22 cellular contexts compared by ENCODE assay signal in genomic region chr3:57659810-57660439, GRCh38. TPM values are rescaled to one million over a fixed set of nuclear protein-coding genes. Genes with fewer than 3 reads are reported as not detected.
DNase-seq lines count a peak whose midpoint lies in the region; ATAC-seq and TF ChIP-seq lines count a peak whose summit lies in the region.
"Had no signal": no experiment of that assay in that cellular context is flagged by ENCODE, and none has a peak within 500 bp of the region (broad histone marks: within the 10 kb centered on the region; RNA-seq: fewer than 3 reads in every experiment).

No MANE protein-coding gene starts in this region.

- H3K4me3 ChIP-seq in breast epithelium: no peak overlapping the region
- H3K4me3 ChIP-seq in mammary epithelial cell (replicated peaks in 1 of 3; ENCODE audit: insufficient read depth in 1 of 3, low read depth in 2 of 3, low read length in 3 of 3): no peak overlapping the region
- H3K4me3 ChIP-seq in iPS-18a (ENCODE audit: low read length): no peak overlapping the region
- H3K4me3 ChIP-seq in SK-N-SH (ENCODE audit: low read depth in 2 of 2, low read length in 1 of 2): no peak overlapping the region
- H3K4me3 ChIP-seq: A549, dorsolateral prefrontal cortex, smooth muscle cell had no signal

- peaks cover 6% of the 10 kb centered on the region for H3K79me2 ChIP-seq in mammary epithelial cell (ENCODE audit: insufficient read depth, low read length)
- H3K79me2 ChIP-seq in SK-N-SH (ENCODE audit: insufficient read depth): no peaks in the 10 kb centered on the region; the same call in 1 of the 2 replicates

- H2AFZ ChIP-seq in mammary epithelial cell (ENCODE audit: low read depth, low read length): no peak overlapping the region
- H2AFZ ChIP-seq in SK-N-SH (ENCODE audit: low read depth): no peak overlapping the region

- no peak overlapping the region for H3K27ac ChIP-seq in breast epithelium
- no peak overlapping the region for H3K27ac ChIP-seq in mammary epithelial cell (ENCODE audit: insufficient read depth, low read depth, low read length)
- peak overlapping the region; percentile 47 for H3K27ac ChIP-seq in iPS-18a (ENCODE audit: low read length)
- H3K27ac ChIP-seq in SK-N-SH (ENCODE audit: low read depth in 2 of 2, low read length in 1 of 2): no peak overlapping the region
- H3K27ac ChIP-seq: A549, WERI-Rb-1 had no signal

- H3K9me3 ChIP-seq in breast epithelium: no peaks in the 10 kb centered on the region
- no peaks in the 10 kb centered on the region for H3K9me3 ChIP-seq in mammary epithelial cell (replicated peaks; ENCODE audit: insufficient read depth, low read length)
- H3K9me3 ChIP-seq in iPS-18a (ENCODE audit: control insufficient read depth, low read depth, low read length): no peaks in the 10 kb centered on the region
- no peaks in the 10 kb centered on the region for H3K9me3 ChIP-seq in SK-N-SH
- H3K9me3 ChIP-seq: A549, BE2C had no signal

- H3K4me2 ChIP-seq in mammary epithelial cell (ENCODE audit: insufficient read depth, low read depth, low read length) (no peak overlapping the region), SK-N-SH (no peak overlapping the region)
- H3K4me2 ChIP-seq: A549, smooth muscle cell had no signal

- H3K9ac ChIP-seq in mammary epithelial cell (ENCODE audit: insufficient read depth, low read length) (no peak overlapping the region), iPS-18a (ENCODE audit: low read length) (no peak overlapping the region), SK-N-SH (no peak overlapping the region)

- dilution Hi-C loops in mammary epithelial cell (cut with HindIII; ENCODE audit: low sequenced_read_pairs): no loop called here

- H4K20me1 ChIP-seq in mammary epithelial cell (ENCODE audit: insufficient read depth, low read length): no peaks in the 10 kb centered on the region
- H4K20me1 ChIP-seq in SK-N-SH (ENCODE audit: insufficient read depth): no peaks in the 10 kb centered on the region

- ATAC-seq in HG02623 (IDR thresholded peaks at IDR 0.05; ENCODE audit: unreplicated experiment): no peak
- ATAC-seq: A549, HepG2, T-cell had no signal

- H3K4me3 Mint-ChIP-seq in MCF 10A (ENCODE audit: unreplicated experiment): no peak overlapping the region
- H3K4me3 Mint-ChIP-seq: T-cell had no signal

- H3K27me3 ChIP-seq in breast epithelium (no peaks in the 10 kb centered on the region), mammary epithelial cell (ENCODE audit: insufficient read depth, low read length) (no peaks in the 10 kb centered on the region), iPS-18a (ENCODE audit: control insufficient read depth, insufficient read depth, low read length) (no peaks in the 10 kb centered on the region), SK-N-SH (ENCODE audit: insufficient read depth) (no peaks in the 10 kb centered on the region)
- H3K27me3 ChIP-seq: BE2C, dorsolateral prefrontal cortex had no signal

- WGBS in mammary epithelial cell (ENCODE audit: low coverage, missing lambda C conversion rate): 97% methylated on average over 4 of the region's 4 CpGs
- WGBS in SK-N-SH (ENCODE audit: low lambda C conversion rate): 89% methylated on average over 4 of the region's 4 CpGs

- H3K27me3 Mint-ChIP-seq in MCF 10A (ENCODE audit: insufficient read depth, unreplicated experiment): no peaks in the 10 kb centered on the region
- H3K27me3 Mint-ChIP-seq: T-cell had no signal

- DNase-seq in MCF 10A (ENCODE audit: unreplicated experiment) (peak; percentile 26), breast epithelium (ENCODE audit: low spot score in 2 of 2) (no peak), mammary epithelial cell (peak; percentile 26), SK-N-SH (no peak), posterior vena cava (ENCODE audit: low spot score) (no peak), foreskin melanocyte (no peak)
- DNase-seq: activated CD8-positive, alpha-beta memory T cell treated with anti-CD3 and anti-CD28 coated beads, Interleukin-2, amount 50 U/mL, for 48 hours; BE2C; caudate nucleus; dorsolateral prefrontal cortex; NCI-H1436 treated with DMSO at 0.1 percent for 48 hours; NCI-H748 treated with DMSO at 0.1 percent for 48 hours; OCI-M1; SHP77 treated with DMSO at 0.1 percent for 48 hours; stimulated activated CD4-positive, alpha-beta T cell treated with anti-CD3 and anti-CD28 coated beads, Interleukin-4, amount 100 ng/mL, for 24 hours; T-cell; WERI-Rb-1 had no signal

- no TSS peak for BruUV-seq in MCF 10A (replicated peaks; lab: Mats Ljungman, UMichigan)
- BruUV-seq in mammary epithelial cell (replicated peaks; lab: Mats Ljungman, UMichigan): no TSS peak

- TF ChIP-seq RAD21 in SK-N-SH (IDR thresholded peaks at IDR 0.05; ENCODE audit: low read length): no peak

- H3K9me3 Mint-ChIP-seq in MCF 10A (ENCODE audit: unreplicated experiment): no peaks in the 10 kb centered on the region
- H3K9me3 Mint-ChIP-seq: T-cell had no signal

- peaks cover 74% of the 10 kb centered on the region for H3K36me3 Mint-ChIP-seq in MCF 10A (ENCODE audit: insufficient read depth, unreplicated experiment)

- H3K4me1 Mint-ChIP-seq in MCF 10A (ENCODE audit: insufficient read depth, unreplicated experiment): peaks cover 13% of the 10 kb centered on the region

- intact Hi-C loops in MCF 10A (cut with micrococcal nuclease): no loop called here
- intact Hi-C loops in breast epithelium (cut with DNase I; ENCODE audit: low total_unique reads): loop anchor here (5.0 kb wide), 1 partner anchor 313 kb away; no protein-coding TSS in a partner anchor
- intact Hi-C loops in mammary epithelial cell (cut with micrococcal nuclease): no loop called here
- intact Hi-C loops in posterior vena cava (cut with DNase I): loop anchor here in 1 of 2 donors (2.0 kb wide), 1 partner anchor 43 kb away; no protein-coding TSS in a partner anchor

- in situ Hi-C loops in mammary epithelial cell (cut with MboI; ENCODE audit: low sequenced_read_pairs in 2 of 2): loop anchor here in 1 of 2 donors (25.0 kb wide), 1 partner anchor 202 kb away; no protein-coding TSS in a partner anchor

- no peak for TF ChIP-seq POLR2A in breast epithelium (IDR thresholded peaks at IDR 0.05)

- POLR2A ChIA-PET in MCF 10A (lab: Yijun Ruan, JAX) (interaction anchor here (0.6 to 1.8 kb wide), 7 partner anchors 31 to 120 kb away, joined by 3 to 4 read pairs (median 4); partner anchors contain the start of genes DENND6A and SLMAP), SK-N-SH (lab: Yijun Ruan, JAX) (no interaction called here)

- H3K36me3 ChIP-seq in breast epithelium: no peaks in the 10 kb centered on the region
- H3K36me3 ChIP-seq in mammary epithelial cell (ENCODE audit: insufficient read depth, low read length): peaks cover 9% of the 10 kb centered on the region
- H3K36me3 ChIP-seq in iPS-18a (ENCODE audit: control insufficient read depth, low read depth, low read length): peaks cover 18% of the 10 kb centered on the region
- H3K36me3 ChIP-seq in SK-N-SH (replicated peaks in 1 of 2; ENCODE audit: control insufficient read depth in 1 of 2, insufficient read depth in 2 of 2, low read length in 1 of 2): peaks cover 28 to 52% of the 10 kb centered on the region in 2 experiments
- H3K36me3 ChIP-seq: BE2C had no signal

- CTCF ChIA-PET in MCF 10A (lab: Yijun Ruan, JAX): interaction anchor here (0.6 to 1.2 kb wide), 2 partner anchors 9 to 24 kb away, joined by 4 to 5 read pairs; no protein-coding TSS in a partner anchor
- CTCF ChIA-PET in mammary epithelial cell (lab: Charles Lee; ENCODE audit: low non-redundant PET): no interaction called here
- CTCF ChIA-PET in SK-N-SH (lab: Yijun Ruan, JAX): no interaction called here

- H3K27ac Mint-ChIP-seq in MCF 10A (ENCODE audit: low read depth, unreplicated experiment): peak overlapping the region; percentile 86

- no peaks in the 10 kb centered on the region for H3K4me1 ChIP-seq in breast epithelium
- peaks cover 18% of the 10 kb centered on the region for H3K4me1 ChIP-seq in mammary epithelial cell (ENCODE audit: insufficient read depth, low read length)
- H3K4me1 ChIP-seq in iPS-18a (ENCODE audit: control insufficient read depth, low read depth, low read length): peaks cover 19% of the 10 kb centered on the region
- H3K4me1 ChIP-seq in SK-N-SH (ENCODE audit: control insufficient read depth in 1 of 2, insufficient read depth in 2 of 2, low read depth in 1 of 2, low read length in 1 of 2): no peaks in the 10 kb centered on the region
- H3K4me1 ChIP-seq: BE2C had no signal

- TF ChIP-seq CTCF in MCF 10A (IDR thresholded peaks at IDR 0.05; ENCODE audit: unreplicated experiment) (no peak), breast epithelium (IDR thresholded peaks at IDR 0.05) (no peak), mammary epithelial cell (conservative IDR thresholded peaks at IDR 0.05 in 1 of 2, IDR thresholded peaks at IDR 0.05 in 1 of 2; ENCODE audit: extremely low read depth in 1 of 2, insufficient read depth in 1 of 2, low read depth in 1 of 2, low read length in 2 of 2) (no peak), SK-N-SH (IDR thresholded peaks at IDR 0.05) (no peak)

- TF ChIP-seq EP300 in SK-N-SH (IDR thresholded peaks at IDR 0.05; ENCODE audit: borderline replicate concordance in 1 of 2, low read depth in 1 of 2, low read length in 1 of 2): no peak

- H3K9me2 ChIP-seq in SK-N-SH: no peaks in the 10 kb centered on the region

- peaks cover 5% of the 10 kb centered on the region for H3F3A ChIP-seq in SK-N-SH (replicated peaks; ENCODE audit: insufficient read depth)

TF ChIP-seq in SK-N-SH, 30 proteins besides CTCF, POLR2A, EP300 and RAD21 (continues in another document):
- TF ChIP-seq RCOR1 (IDR thresholded peaks at IDR 0.05; ENCODE audit: low read length) (no peak), MEF2A (IDR thresholded peaks at IDR 0.05; ENCODE audit: borderline replicate concordance, low read depth) (no peak), ZBTB33 (IDR thresholded peaks at IDR 0.05; ENCODE audit: borderline replicate concordance, low read depth) (no peak)

RNA-seq across cellular contexts. Expression of gene DENND6A, which starts 33.0 kb away (rescaled TPM):
- 21.2 and 22.3 TPM in 2 replicates for total RNA-seq in MCF 10A (2022)
- 10 to 100 TPM; 33.1 to 56.2 (median 38.0) TPM for total RNA-seq in breast epithelium
- total RNA-seq in mammary epithelial cell: 10 to 100 TPM; 26.3 to 29.2 TPM
- polyA plus RNA-seq in mammary epithelial cell: 10.3 TPM
- 59.1 TPM for polyA minus RNA-seq in mammary epithelial cell
- 5.8 and 9.7 TPM in 2 replicates for polyA plus RNA-seq in SK-N-SH (2012; rRNA removed)
- polyA plus RNA-seq in SK-N-SH (2012; cell fraction: cytosol; rRNA removed): 6.4 and 6.6 TPM in 2 replicates
- polyA plus RNA-seq in SK-N-SH (2012; cell fraction: nucleus; rRNA removed): 3.9 and 9.9 TPM in 2 replicates
- 10 to 100 TPM; 32.5 to 35.9 TPM for total RNA-seq in posterior vena cava

Comparison
In these comparisons a context has a peak if more than half of its experiments do, and no peak if none do; other contexts are left out.
1. DNase-seq: peak in MCF 10A (single experiment) and mammary epithelial cell (single experiment); none in breast epithelium (0 of 2), SK-N-SH (single experiment), posterior vena cava (single experiment) and foreskin melanocyte (single experiment).